1 cellular context compared by ENCODE assay signal in genomic region chr19:7897289-7897688, GRCh38.
A peak's percentile ranks its signal among the peaks of the same experiment; 100 is the strongest.
TF ChIP-seq lines count a peak whose summit lies in the region.

No MANE protein-coding gene starts in this region.

TF ChIP-seq in HepG2, 621 proteins besides CTCF, POLR2A, EP300 and RAD21 (continued from another document and continues in another):
- TF ChIP-seq KIAA2018 (CRISPR knock-in tag; IDR thresholded peaks at IDR 0.05; ENCODE audit: borderline replicate concordance), result no peak
- TF ChIP-seq, protein P1, sequence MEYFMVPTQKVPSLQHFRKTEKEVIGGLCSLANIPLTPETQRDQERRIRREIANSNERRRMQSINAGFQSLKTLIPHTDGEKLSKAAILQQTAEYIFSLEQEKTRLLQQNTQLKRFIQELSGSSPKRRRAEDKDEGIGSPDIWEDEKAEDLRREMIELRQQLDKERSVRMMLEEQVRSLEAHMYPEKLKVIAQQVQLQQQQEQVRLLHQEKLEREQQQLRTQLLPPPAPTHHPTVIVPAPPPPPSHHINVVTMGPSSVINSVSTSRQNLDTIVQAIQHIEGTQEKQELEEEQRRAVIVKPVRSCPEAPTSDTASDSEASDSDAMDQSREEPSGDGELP (IDR thresholded peaks at IDR 0.05; ENCODE audit: borderline replicate concordance, low read depth), result peak; percentile 30; the same call in 1 of the 2 replicates
- TF ChIP-seq KLF13 (CRISPR knock-in tag; IDR thresholded peaks at IDR 0.05), result no peak
- TF ChIP-seq, protein P2, sequence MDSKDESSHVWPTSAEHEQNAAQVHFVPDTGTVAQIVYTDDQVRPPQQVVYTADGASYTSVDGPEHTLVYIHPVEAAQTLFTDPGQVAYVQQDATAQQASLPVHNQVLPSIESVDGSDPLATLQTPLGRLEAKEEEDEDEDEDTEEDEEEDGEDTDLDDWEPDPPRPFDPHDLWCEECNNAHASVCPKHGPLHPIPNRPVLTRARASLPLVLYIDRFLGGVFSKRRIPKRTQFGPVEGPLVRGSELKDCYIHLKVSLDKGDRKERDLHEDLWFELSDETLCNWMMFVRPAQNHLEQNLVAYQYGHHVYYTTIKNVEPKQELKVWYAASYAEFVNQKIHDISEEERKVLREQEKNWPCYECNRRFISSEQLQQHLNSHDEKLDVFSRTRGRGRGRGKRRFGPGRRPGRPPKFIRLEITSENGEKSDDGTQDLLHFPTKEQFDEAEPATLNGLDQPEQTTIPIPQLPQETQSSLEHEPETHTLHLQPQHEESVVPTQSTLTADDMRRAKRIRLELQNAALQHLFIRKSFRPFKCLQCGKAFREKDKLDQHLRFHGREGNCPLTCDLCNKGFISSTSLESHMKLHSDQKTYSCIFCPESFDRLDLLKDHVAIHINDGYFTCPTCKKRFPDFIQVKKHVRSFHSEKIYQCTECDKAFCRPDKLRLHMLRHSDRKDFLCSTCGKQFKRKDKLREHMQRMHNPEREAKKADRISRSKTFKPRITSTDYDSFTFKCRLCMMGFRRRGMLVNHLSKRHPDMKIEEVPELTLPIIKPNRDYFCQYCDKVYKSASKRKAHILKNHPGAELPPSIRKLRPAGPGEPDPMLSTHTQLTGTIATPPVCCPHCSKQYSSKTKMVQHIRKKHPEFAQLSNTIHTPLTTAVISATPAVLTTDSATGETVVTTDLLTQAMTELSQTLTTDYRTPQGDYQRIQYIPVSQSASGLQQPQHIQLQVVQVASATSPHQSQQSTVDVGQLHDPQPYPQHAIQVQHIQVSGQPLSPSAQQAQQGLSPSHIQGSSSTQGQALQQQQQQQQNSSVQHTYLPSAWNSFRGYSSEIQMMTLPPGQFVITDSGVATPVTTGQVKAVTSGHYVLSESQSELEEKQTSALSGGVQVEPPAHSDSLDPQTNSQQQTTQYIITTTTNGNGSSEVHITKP (CRISPR knock-in tag; IDR thresholded peaks at IDR 0.05; ENCODE audit: low read depth), result no peak
- TF ChIP-seq NCOR1 (IDR thresholded peaks at IDR 0.05; ENCODE audit: borderline replicate concordance, low read length), result peak; percentile 79; the same call in 1 of the 2 replicates
- 0 out of 2 replicates have a peak, but pooled peaks have one; percentile 33 for TF ChIP-seq ZNF772 (CRISPR knock-in tag; IDR thresholded peaks at IDR 0.05)
- TF ChIP-seq ZNF567 (CRISPR knock-in tag; IDR thresholded peaks at IDR 0.05; ENCODE audit: borderline replicate concordance), result no peak
- no peak for TF ChIP-seq KDM1A (CRISPR knock-in tag; IDR thresholded peaks at IDR 0.05)
- peak; percentile 33; the same call in 1 of the 2 replicates for TF ChIP-seq ATF2 (CRISPR knock-in tag; IDR thresholded peaks at IDR 0.05)
- no peak for TF ChIP-seq ZHX1 (CRISPR knock-in tag; IDR thresholded peaks at IDR 0.05; ENCODE audit: low read depth)
- TF ChIP-seq, protein P3, sequence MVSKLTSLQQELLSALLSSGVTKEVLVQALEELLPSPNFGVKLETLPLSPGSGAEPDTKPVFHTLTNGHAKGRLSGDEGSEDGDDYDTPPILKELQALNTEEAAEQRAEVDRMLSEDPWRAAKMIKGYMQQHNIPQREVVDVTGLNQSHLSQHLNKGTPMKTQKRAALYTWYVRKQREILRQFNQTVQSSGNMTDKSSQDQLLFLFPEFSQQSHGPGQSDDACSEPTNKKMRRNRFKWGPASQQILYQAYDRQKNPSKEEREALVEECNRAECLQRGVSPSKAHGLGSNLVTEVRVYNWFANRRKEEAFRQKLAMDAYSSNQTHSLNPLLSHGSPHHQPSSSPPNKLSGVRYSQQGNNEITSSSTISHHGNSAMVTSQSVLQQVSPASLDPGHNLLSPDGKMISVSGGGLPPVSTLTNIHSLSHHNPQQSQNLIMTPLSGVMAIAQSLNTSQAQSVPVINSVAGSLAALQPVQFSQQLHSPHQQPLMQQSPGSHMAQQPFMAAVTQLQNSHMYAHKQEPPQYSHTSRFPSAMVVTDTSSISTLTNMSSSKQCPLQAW (CRISPR knock-in tag; IDR thresholded peaks at IDR 0.05), result peak; percentile 55; the same call in 1 of the 2 replicates
- no peak for TF ChIP-seq ARNT (IDR thresholded peaks at IDR 0.05)
- TF ChIP-seq AKAP8 (CRISPR knock-in tag; IDR thresholded peaks at IDR 0.05), result peak; percentile 72; the same call in 1 of the 2 replicates
- no peak for TF ChIP-seq ZNF552 (CRISPR knock-in tag; IDR thresholded peaks at IDR 0.05; ENCODE audit: borderline replicate concordance)
- TF ChIP-seq ZNF562 (CRISPR knock-in tag; IDR thresholded peaks at IDR 0.05; ENCODE audit: borderline replicate concordance), result no peak
- TF ChIP-seq ZNF546 (CRISPR knock-in tag; conservative IDR thresholded peaks at IDR 0.05), result no peak
- TF ChIP-seq ZBTB33 (CRISPR knock-in tag; IDR thresholded peaks at IDR 0.05), result 0 out of 2 replicates have a peak, but pooled peaks have one; percentile 29
- no peak for TF ChIP-seq ZNF564 (CRISPR knock-in tag; IDR thresholded peaks at IDR 0.05)
- TF ChIP-seq CBFB (CRISPR knock-in tag; IDR thresholded peaks at IDR 0.05), result no peak
- TF ChIP-seq NFIC (IDR thresholded peaks at IDR 0.05; ENCODE audit: low read length), result no peak
- TF ChIP-seq, protein P4, sequence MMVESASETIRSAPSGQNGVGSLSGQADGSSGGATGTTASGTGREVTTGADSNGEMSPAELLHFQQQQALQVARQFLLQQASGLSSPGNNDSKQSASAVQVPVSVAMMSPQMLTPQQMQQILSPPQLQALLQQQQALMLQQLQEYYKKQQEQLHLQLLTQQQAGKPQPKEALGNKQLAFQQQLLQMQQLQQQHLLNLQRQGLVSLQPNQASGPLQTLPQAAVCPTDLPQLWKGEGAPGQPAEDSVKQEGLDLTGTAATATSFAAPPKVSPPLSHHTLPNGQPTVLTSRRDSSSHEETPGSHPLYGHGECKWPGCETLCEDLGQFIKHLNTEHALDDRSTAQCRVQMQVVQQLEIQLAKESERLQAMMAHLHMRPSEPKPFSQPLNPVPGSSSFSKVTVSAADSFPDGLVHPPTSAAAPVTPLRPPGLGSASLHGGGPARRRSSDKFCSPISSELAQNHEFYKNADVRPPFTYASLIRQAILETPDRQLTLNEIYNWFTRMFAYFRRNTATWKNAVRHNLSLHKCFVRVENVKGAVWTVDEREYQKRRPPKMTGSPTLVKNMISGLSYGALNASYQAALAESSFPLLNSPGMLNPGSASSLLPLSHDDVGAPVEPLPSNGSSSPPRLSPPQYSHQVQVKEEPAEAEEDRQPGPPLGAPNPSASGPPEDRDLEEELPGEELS (CRISPR knock-in tag; IDR thresholded peaks at IDR 0.05), result peak; percentile 59; the same call in 1 of the 2 replicates
